ENCODE assay signal across 2 cellular contexts in genomic region chrX:73905749-73906374, GRCh38. TPM values are rescaled to one million over a fixed set of nuclear protein-coding genes. Genes with fewer than 3 reads are reported as not detected.
"Had no signal": no experiment of that assay in that cellular context is flagged by ENCODE, and none has a peak within 500 bp of the region (broad histone marks: within the 10 kb centered on the region; RNA-seq: fewer than 3 reads in every experiment).

No MANE protein-coding gene starts in this region.

RNA-seq across cellular contexts. Expression of gene XIST, which starts 53.3 kb away (rescaled TPM):
- total RNA-seq: M059J, NCI-H460 had no signal
